Comparison of ENCODE assay signal across 2 cellular contexts in genomic region chr18:48957136-48957535, GRCh38.
TF ChIP-seq lines count a peak whose summit lies in the region.

No MANE protein-coding gene starts in this region.

TF ChIP-seq in SK-N-SH, 30 proteins besides CTCF, POLR2A, EP300 and RAD21 (continued from another document):
- TF ChIP-seq USF1 (IDR thresholded peaks at IDR 0.05; ENCODE audit: borderline replicate concordance, low read depth) (no peak), FOXJ3 (CRISPR knock-in tag; IDR thresholded peaks at IDR 0.05) (no peak), TAF1 (IDR thresholded peaks at IDR 0.05; ENCODE audit: borderline replicate concordance, low read depth, low read length) (no peak), RFX5 (IDR thresholded peaks at IDR 0.05; ENCODE audit: low read length) (no peak), RCOR1 (IDR thresholded peaks at IDR 0.05; ENCODE audit: low read length) (no peak), MXI1 (IDR thresholded peaks at IDR 0.05; ENCODE audit: low read depth, low read length) (no peak), USF2 (IDR thresholded peaks at IDR 0.05; ENCODE audit: borderline replicate concordance, low read depth, low read length) (no peak), PBX3 (IDR thresholded peaks at IDR 0.05) (no peak)

TF ChIP-seq in SK-N-SH treated with all-trans-retinoic acid at 6 μM for 48 hours, 23 proteins besides CTCF, POLR2A, EP300 and RAD21 (continued from another document):
- TF ChIP-seq CSRNP3 (CRISPR knock-in tag; IDR thresholded peaks at IDR 0.05) = no peak
- TF ChIP-seq CREB5 (CRISPR knock-in tag; IDR thresholded peaks at IDR 0.05; ENCODE audit: low read depth) = no peak
- no peak for TF ChIP-seq ZC3H10 (CRISPR knock-in tag; IDR thresholded peaks at IDR 0.05)
- TF ChIP-seq ZNF565 (CRISPR knock-in tag; conservative IDR thresholded peaks at IDR 0.05; ENCODE audit: low read depth) = no peak
- TF ChIP-seq ZNF70 (CRISPR knock-in tag; IDR thresholded peaks at IDR 0.05) = no peak
- no peak for TF ChIP-seq ZFP30 (CRISPR knock-in tag; IDR thresholded peaks at IDR 0.05)
- no peak for TF ChIP-seq PPARA (CRISPR knock-in tag; IDR thresholded peaks at IDR 0.05; ENCODE audit: borderline replicate concordance)
- no peak for TF ChIP-seq CSDC2 (CRISPR knock-in tag; IDR thresholded peaks at IDR 0.05)
- TF ChIP-seq BACH2 (CRISPR knock-in tag; IDR thresholded peaks at IDR 0.05; ENCODE audit: borderline replicate concordance) = no peak
- TF ChIP-seq TOX (CRISPR knock-in tag; IDR thresholded peaks at IDR 0.05; ENCODE audit: borderline replicate concordance) = no peak
- TF ChIP-seq POU6F1 (CRISPR knock-in tag; IDR thresholded peaks at IDR 0.05; ENCODE audit: borderline replicate concordance, low read depth) = no peak
- no peak for TF ChIP-seq TCF4 (CRISPR knock-in tag; IDR thresholded peaks at IDR 0.05; ENCODE audit: borderline replicate concordance)
- TF ChIP-seq ZNF8 (CRISPR knock-in tag; IDR thresholded peaks at IDR 0.05) = no peak
